29 cellular contexts compared by ENCODE assay signal in genomic region chr9:130204981-130205380, GRCh38.
"Had no signal": no experiment of that assay in that cellular context is flagged by ENCODE, and none has a peak within 500 bp of the region (broad histone marks: within the 10 kb centered on the region; RNA-seq: fewer than 3 reads in every experiment).

No MANE protein-coding gene starts in this region.

- H3K36me3 ChIP-seq: heart right ventricle, neutrophil, ovary, prostate gland, uterus had no signal

- H3K27me3 ChIP-seq: foreskin keratinocyte, heart right ventricle, ovary, testis, uterus had no signal

- H3K36me3 Mint-ChIP-seq: activated naive CD8-positive, alpha-beta T cell treated with anti-CD3 and anti-CD28 coated beads, Interleukin-2, amount 10 ng/mL, durations not matched to agents 7 days and 5 days; natural killer cell; type B pancreatic cell had no signal

- H3K4me3 Mint-ChIP-seq: activated naive CD4-positive, alpha-beta T cell treated with anti-CD3 and anti-CD28 coated beads for 36 hours; activated naive CD8-positive, alpha-beta T cell treated with anti-CD3 and anti-CD28 coated beads, Interleukin-2, amount 10 ng/mL, durations not matched to agents 7 days and 5 days; activated T-helper 1 cell treated with anti-CD3 and anti-CD28 coated beads, Interleukin-12 subunit alpha, Interleukin-12 subunit beta, Interleukin-2, Interleukin-4 antibody, amounts not matched to agents 30 ng/mL and 10 ng/mL and 1 ng/mL, durations not matched to agents 14 hours and 24 hours and 36 hours; natural killer cell; type B pancreatic cell had no signal

- H3K27me3 Mint-ChIP-seq: activated naive CD8-positive, alpha-beta T cell treated with anti-CD3 and anti-CD28 coated beads, Interleukin-2, amount 10 ng/mL, durations not matched to agents 7 days and 5 days; type B pancreatic cell had no signal

- DNase-seq: activated CD4-positive, alpha-beta T cell treated with anti-CD3 and anti-CD28 coated beads for 48 hours; activated CD4-positive, alpha-beta T cell treated with anti-CD3 and anti-CD28 coated beads, Interleukin-2, amount 50 U/mL, for 48 hours; activated CD8-positive, alpha-beta memory T cell treated with anti-CD3 and anti-CD28 coated beads for 24 hours; activated effector memory CD4-positive, alpha-beta T cell treated with anti-CD3 and anti-CD28 coated beads, Interleukin-2, amount 50 U/mL, for 16 hours; activated naive CD4-positive, alpha-beta T cell treated with anti-CD3 and anti-CD28 coated beads for 36 hours; activated naive CD8-positive, alpha-beta T cell treated with anti-CD3 and anti-CD28 coated beads, Interleukin-2, amount 10 ng/mL, durations not matched to agents 7 days and 5 days; amygdala; caudate nucleus; foreskin keratinocyte; heart right ventricle; mesendoderm; natural killer cell; ovary; retina; stimulated activated CD4-positive, alpha-beta T cell treated with anti-CD3 and anti-CD28 coated beads, Interleukin-1b, Interleukin-23, amount 100 ng/mL, for 48 hours; stimulated activated CD4-positive, alpha-beta T cell treated with anti-CD3 and anti-CD28 coated beads, Interleukin-4, amount 100 ng/mL, for 4 hours; stimulated activated CD8-positive, alpha-beta memory T cell treated with anti-CD3 and anti-CD28 coated beads, Interleukin-4, amount 100 ng/mL, for 48 hours; stimulated activated naive CD4-positive, alpha-beta T cell; testis; uterus had no signal

- H3K4me1 Mint-ChIP-seq: activated naive CD8-positive, alpha-beta T cell treated with anti-CD3 and anti-CD28 coated beads, Interleukin-2, amount 10 ng/mL, durations not matched to agents 7 days and 5 days; natural killer cell had no signal

- H3K9me3 Mint-ChIP-seq: activated naive CD4-positive, alpha-beta T cell treated with anti-CD3 and anti-CD28 coated beads for 36 hours; activated naive CD8-positive, alpha-beta T cell treated with anti-CD3 and anti-CD28 coated beads, Interleukin-2, amount 10 ng/mL, durations not matched to agents 7 days and 5 days; activated T-helper 1 cell treated with anti-CD3 and anti-CD28 coated beads, Interleukin-12 subunit alpha, Interleukin-12 subunit beta, Interleukin-2, Interleukin-4 antibody, amounts not matched to agents 30 ng/mL and 10 ng/mL and 1 ng/mL, durations not matched to agents 14 hours and 24 hours and 36 hours; natural killer cell; type B pancreatic cell had no signal

- H3K4me1 ChIP-seq: prostate gland, testis had no signal

- ATAC-seq: activated CD4-positive, CD25-positive, alpha-beta regulatory T cell treated with anti-CD3 and anti-CD28 coated beads, Interleukin-2, amount 50 U/mL, for 24 hours; foreskin keratinocyte; heart right ventricle; left lobe of liver; natural killer cell had no signal

- H3K27ac Mint-ChIP-seq: activated naive CD4-positive, alpha-beta T cell treated with anti-CD3 and anti-CD28 coated beads for 36 hours; activated naive CD8-positive, alpha-beta T cell treated with anti-CD3 and anti-CD28 coated beads, Interleukin-2, amount 10 ng/mL, durations not matched to agents 7 days and 5 days; activated T-helper 1 cell treated with anti-CD3 and anti-CD28 coated beads, Interleukin-12 subunit alpha, Interleukin-12 subunit beta, Interleukin-2, Interleukin-4 antibody, amounts not matched to agents 30 ng/mL and 10 ng/mL and 1 ng/mL, durations not matched to agents 14 hours and 24 hours and 36 hours; natural killer cell; type B pancreatic cell had no signal

- H3K9me3 ChIP-seq: heart right ventricle, neutrophil, ovary, prostate gland, testis, uterus had no signal

- H3K4me3 ChIP-seq: heart right ventricle, lung, ovary, prostate gland, smooth muscle cell, testis, uterus had no signal

- H3K27ac ChIP-seq: foreskin keratinocyte, heart right ventricle, neutrophil, ovary, prostate gland, testis, VCaP had no signal

- H3K4me2 ChIP-seq: smooth muscle cell had no signal
